In the genomic region with DNA sequence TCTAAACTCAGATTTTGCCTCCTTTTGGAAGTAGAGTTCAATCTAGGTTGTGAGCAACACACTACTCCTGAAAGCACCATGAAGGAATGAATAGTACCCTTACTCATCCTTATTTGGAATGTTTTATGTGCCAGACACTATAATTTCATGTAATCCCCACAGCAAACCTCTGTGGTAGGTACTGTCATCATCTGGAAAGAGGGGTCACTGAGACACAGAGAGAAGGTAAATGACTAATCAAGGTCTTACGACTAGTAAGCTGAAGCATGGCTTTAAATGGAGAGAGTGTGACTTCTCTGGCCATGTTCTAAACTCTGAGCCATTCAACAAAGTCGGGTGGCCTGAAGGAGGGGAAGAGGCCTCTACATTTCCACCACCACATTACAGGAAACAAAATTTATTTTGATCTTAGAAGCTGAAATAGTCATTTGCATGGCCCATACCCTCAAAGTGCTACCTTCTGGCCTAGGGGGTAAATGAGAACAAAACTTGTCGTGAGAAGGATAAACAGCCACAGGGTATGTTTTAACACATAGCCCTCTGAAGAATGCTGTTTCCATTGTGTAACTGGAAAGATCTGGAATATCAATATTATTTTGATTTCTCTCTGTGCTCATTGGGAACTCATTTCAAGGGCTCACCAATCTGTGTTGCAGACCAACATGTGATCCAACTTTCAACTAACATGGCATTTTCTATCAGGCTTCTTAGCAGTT, we compare ENCODE assay signal across 26 cellular contexts.
A peak's percentile ranks its signal among the peaks of the same experiment; 100 is the strongest.
DNase-seq lines count a peak whose midpoint lies in the region; ATAC-seq, FAIRE-seq and TF ChIP-seq lines count a peak whose summit lies in the region.
"Had no signal": no experiment of that assay in that cellular context is flagged by ENCODE, and none has a peak within 500 bp of the region (broad histone marks: within the 10 kb centered on the region; RNA-seq: fewer than 3 reads in every experiment).

No MANE protein-coding gene starts in this region.

- H4K20me1 ChIP-seq in GM12878 (ENCODE audit: control insufficient read depth, insufficient read depth), result no peaks in the 10 kb centered on the region
- H4K20me1 ChIP-seq: BLaER1 had no signal

- peaks cover 19% of the 10 kb centered on the region for H3K4me1 ChIP-seq in GM12878 (ENCODE audit: control insufficient read depth, insufficient read depth, low read length)
- H3K4me1 ChIP-seq: BLaER1 had no signal

- in situ Hi-C loops in GM12878 (cut with MboI), result no loop called here

- H3K9ac ChIP-seq in GM12878 (ENCODE audit: control insufficient read depth, insufficient read depth, low read length), result no peak overlapping the region
- H3K9ac ChIP-seq: BLaER1 had no signal

- no peak for ATAC-seq in GM12878
- no peak for ATAC-seq in HG02678 (IDR thresholded peaks at IDR 0.05; ENCODE audit: unreplicated experiment)
- ATAC-seq: stimulated activated memory B cell treated with anti-CD40 and anti-IgM and Interleukin-4, amounts not matched to agents 10 μg/mL and 1 μg/mL and 100 μg/mL, for 72 hours had no signal

- H3K4me3 ChIP-seq in GM12878, result no peak overlapping the region
- H3K4me3 ChIP-seq: BLaER1, transverse colon had no signal

- CTCF ChIA-PET in activated CD4-positive, alpha-beta memory T cell treated with anti-CD3 and anti-CD28 coated beads for 36 hours (lab: Charles Lee), result interaction anchor here (1.0 kb wide), 1 partner anchor 27 kb away, joined by 3 read pairs; no protein-coding TSS in a partner anchor
- CTCF ChIA-PET in activated CD4-positive, alpha-beta memory T cell treated with anti-CD3 and anti-CD28 coated beads, Interleukin-2, amount 10 ng/mL, durations not matched to agents 7 days and 5 days (lab: Charles Lee), result interaction anchor here (0.6 kb wide), 1 partner anchor 80 kb away, joined by 4 read pairs; no protein-coding TSS in a partner anchor
- CTCF ChIA-PET in GM12878 (lab: Yijun Ruan, JAX), result interaction anchor here (1.1 kb wide), 1 partner anchor 11 kb away, joined by 3 read pairs; no protein-coding TSS in a partner anchor

- peak overlapping the region; percentile 38; the same call in 1 of the 2 replicates for H3K4me2 ChIP-seq in GM12878 (ENCODE audit: control insufficient read depth, insufficient read depth)
- H3K4me2 ChIP-seq: BLaER1 had no signal

- H3K4me1 Mint-ChIP-seq in activated CD4-positive, alpha-beta memory T cell treated with anti-CD3 and anti-CD28 coated beads for 36 hours (ENCODE audit: low read depth), result peaks cover 52% of the 10 kb centered on the region
- H3K4me1 Mint-ChIP-seq in activated CD4-positive, alpha-beta memory T cell treated with anti-CD3 and anti-CD28 coated beads, Interleukin-2, amount 10 ng/mL, durations not matched to agents 7 days and 5 days, result peaks cover 14% of the 10 kb centered on the region
- peaks cover 78% of the 10 kb centered on the region for H3K4me1 Mint-ChIP-seq in HFFc6 (ENCODE audit: low read depth)

- BruUV-seq in GM12878 (replicated peaks; lab: Mats Ljungman, UMichigan), result no TSS peak

- no peak for TF ChIP-seq CTCF in HFFc6 (IDR thresholded peaks at IDR 0.05)
- no peak for TF ChIP-seq CTCF in GM12878 (IDR thresholded peaks at IDR 0.05 in 2 of 3, conservative IDR thresholded peaks at IDR 0.05 in 1 of 3; ENCODE audit: control insufficient read depth in 2 of 3, extremely low read depth in 1 of 3, insufficient read depth in 1 of 3, low read depth in 3 of 3, low read length in 3 of 3)

- H2AFZ ChIP-seq in GM12878 (ENCODE audit: control insufficient read depth, low read depth, low read length), result peak overlapping the region; percentile 71

- no peak overlapping the region for H3K4me3 Mint-ChIP-seq in activated CD4-positive, alpha-beta memory T cell treated with anti-CD3 and anti-CD28 coated beads for 36 hours
- H3K4me3 Mint-ChIP-seq in activated CD4-positive, alpha-beta memory T cell treated with anti-CD3 and anti-CD28 coated beads, Interleukin-2, amount 10 ng/mL, durations not matched to agents 7 days and 5 days, result no peak overlapping the region
- no peak overlapping the region for H3K4me3 Mint-ChIP-seq in HFFc6
- H3K4me3 Mint-ChIP-seq: IgD-negative memory B cell; neural crest cell; stimulated activated memory B cell treated with anti-CD40 and anti-IgM and Interleukin-4, amounts not matched to agents 10 μg/mL and 1 μg/mL and 100 μg/mL, for 72 hours had no signal

- DNase-seq in activated CD4-positive, alpha-beta memory T cell treated with anti-CD3 and anti-CD28 coated beads for 36 hours, result peak; percentile 24
- DNase-seq in activated CD4-positive, alpha-beta memory T cell treated with anti-CD3 and anti-CD28 coated beads, Interleukin-2, amount 10 ng/mL, durations not matched to agents 7 days and 5 days, result no peak
- DNase-seq in HFFc6, result peak; percentile 10
- no peak for DNase-seq in GM12878 (ENCODE audit: low read depth, low spot score)
- peak; percentile 75 for DNase-seq in renal cortical epithelial cell (ENCODE audit: low read depth)
- no peak for DNase-seq in posterior vena cava (ENCODE audit: low spot score)
- DNase-seq in NCI-H526 (lab: John Stamatoyannopoulos, UW), result no peak
- DNase-seq: activated gamma-delta T cell, cortex of kidney, GDM1, midbrain, MV-4-11, NCI-H2081, NCI-H510A, SHP77, T-helper 1 cell, transverse colon had no signal

- WGBS in GM12878 (ENCODE audit: insufficient coverage, insufficient replicate concordance, low lambda C conversion rate, missing lambda C conversion rate), result 56% methylated on average over 3 of the region's 3 CpGs

- no peaks in the 10 kb centered on the region for H3K27me3 Mint-ChIP-seq in activated CD4-positive, alpha-beta memory T cell treated with anti-CD3 and anti-CD28 coated beads for 36 hours
- no peaks in the 10 kb centered on the region for H3K27me3 Mint-ChIP-seq in activated CD4-positive, alpha-beta memory T cell treated with anti-CD3 and anti-CD28 coated beads, Interleukin-2, amount 10 ng/mL, durations not matched to agents 7 days and 5 days
- peaks cover 2% of the 10 kb centered on the region; the same call in 1 of the 2 replicates for H3K27me3 Mint-ChIP-seq in HFFc6 (ENCODE audit: insufficient read depth)
- H3K27me3 Mint-ChIP-seq: stimulated activated memory B cell treated with anti-CD40 and anti-IgM and Interleukin-4, amounts not matched to agents 10 μg/mL and 1 μg/mL and 100 μg/mL, for 72 hours had no signal

- peak overlapping the region; percentile 56 for H3K27ac Mint-ChIP-seq in activated CD4-positive, alpha-beta memory T cell treated with anti-CD3 and anti-CD28 coated beads for 36 hours
- H3K27ac Mint-ChIP-seq in activated CD4-positive, alpha-beta memory T cell treated with anti-CD3 and anti-CD28 coated beads, Interleukin-2, amount 10 ng/mL, durations not matched to agents 7 days and 5 days, result no peak overlapping the region
- peak overlapping the region; percentile 47; the same call in 1 of the 2 replicates for H3K27ac Mint-ChIP-seq in HFFc6
- H3K27ac Mint-ChIP-seq: IgD-negative memory B cell; stimulated activated memory B cell treated with anti-CD40 and anti-IgM and Interleukin-4, amounts not matched to agents 10 μg/mL and 1 μg/mL and 100 μg/mL, for 72 hours had no signal

- RAD21 ChIA-PET in GM12878 (lab: Charles Lee; ENCODE audit: unreplicated experiment), result interaction anchor here (0.6 to 1.1 kb wide), 3 partner anchors 19 to 253 kb away, joined by 3 to 4 read pairs (median 4); no protein-coding TSS in a partner anchor

- intact Hi-C loops in activated CD4-positive, alpha-beta memory T cell treated with anti-CD3 and anti-CD28 coated beads for 36 hours (cut with micrococcal nuclease), result loop anchor here (5.0 kb wide), 1 partner anchor 620 kb away; a partner anchor contains a TSS
- intact Hi-C loops in GM12878 (cut with micrococcal nuclease; ENCODE audit: unreplicated experiment), result no loop called here
- intact Hi-C loops in posterior vena cava (cut with DNase I), result no loop called here

- H3K79me2 ChIP-seq in GM12878 (ENCODE audit: control insufficient read depth, insufficient read depth, low read length), result no peaks in the 10 kb centered on the region

- H3K9me3 ChIP-seq in GM12878 (replicated peaks; ENCODE audit: control insufficient read depth, insufficient read depth, low read length), result no peaks in the 10 kb centered on the region; the same call in 2 of the 3 replicates
- H3K9me3 ChIP-seq: BLaER1, transverse colon had no signal

- SMC1A ChIA-PET in GM12878 (lab: Charles Lee; ENCODE audit: uncharacterized antibody, unreplicated experiment), result interaction anchor here (0.8 to 1.5 kb wide), 3 partner anchors 8 to 87 kb away, joined by 3 to 4 read pairs (median 4); no protein-coding TSS in a partner anchor

- H3K27me3 ChIP-seq in GM12878 (replicated peaks in 1 of 2; ENCODE audit: control insufficient read depth in 2 of 2, insufficient read depth in 2 of 2, low read length in 1 of 2), result no peaks in the 10 kb centered on the region
- H3K27me3 ChIP-seq: BLaER1, transverse colon had no signal

- no peaks in the 10 kb centered on the region for H3K36me3 Mint-ChIP-seq in activated CD4-positive, alpha-beta memory T cell treated with anti-CD3 and anti-CD28 coated beads for 36 hours
- no peaks in the 10 kb centered on the region for H3K36me3 Mint-ChIP-seq in activated CD4-positive, alpha-beta memory T cell treated with anti-CD3 and anti-CD28 coated beads, Interleukin-2, amount 10 ng/mL, durations not matched to agents 7 days and 5 days (ENCODE audit: low read depth)
- H3K36me3 Mint-ChIP-seq in HFFc6 (ENCODE audit: low read depth), result no peaks in the 10 kb centered on the region
- H3K36me3 Mint-ChIP-seq: stimulated activated memory B cell treated with anti-CD40 and anti-IgM and Interleukin-4, amounts not matched to agents 10 μg/mL and 1 μg/mL and 100 μg/mL, for 72 hours had no signal

- no peak for FAIRE-seq in GM12878 (lab: Jason Lieb, UNC)
- FAIRE-seq: A204.1, endothelial cell of umbilical vein, frontal cortex had no signal

- TF ChIP-seq POLR2A in GM12878 (IDR thresholded peaks at IDR 0.05; ENCODE audit: low read depth, low read length), result no peak

- no peaks in the 10 kb centered on the region for H3K36me3 ChIP-seq in GM12878 (ENCODE audit: control insufficient read depth in 2 of 2, insufficient read depth in 2 of 2, low read length in 1 of 2)
- H3K36me3 ChIP-seq: BLaER1, transverse colon had no signal

- TF ChIP-seq EP300 in GM12878 (IDR thresholded peaks at IDR 0.05; ENCODE audit: borderline replicate concordance in 1 of 2, control insufficient read depth in 1 of 2, low read depth in 2 of 2, low read length in 2 of 2), result no peak

- TF ChIP-seq RAD21 in GM12878 (IDR thresholded peaks at IDR 0.05; ENCODE audit: insufficient read depth, low read depth, low read length), result no peak

- H3K27ac ChIP-seq in GM12878 (ENCODE audit: control insufficient read depth, insufficient read depth), result no peak overlapping the region
- H3K27ac ChIP-seq: BLaER1, transverse colon, VCaP had no signal

- POLR2A ChIA-PET in activated CD4-positive, alpha-beta memory T cell treated with anti-CD3 and anti-CD28 coated beads for 36 hours (lab: Charles Lee), result interaction anchor here (0.9 to 2.0 kb wide), 2 partner anchors 24 to 42 kb away, joined by 3 to 8 read pairs; no protein-coding TSS in a partner anchor
- POLR2A ChIA-PET in activated CD4-positive, alpha-beta memory T cell treated with anti-CD3 and anti-CD28 coated beads, Interleukin-2, amount 10 ng/mL, durations not matched to agents 7 days and 5 days (lab: Charles Lee), result no interaction called here
- POLR2A ChIA-PET in GM12878 (lab: Charles Lee), result no interaction called here

- H3K9me3 Mint-ChIP-seq in activated CD4-positive, alpha-beta memory T cell treated with anti-CD3 and anti-CD28 coated beads for 36 hours, result no peaks in the 10 kb centered on the region
- H3K9me3 Mint-ChIP-seq in activated CD4-positive, alpha-beta memory T cell treated with anti-CD3 and anti-CD28 coated beads, Interleukin-2, amount 10 ng/mL, durations not matched to agents 7 days and 5 days, result no peaks in the 10 kb centered on the region
- H3K9me3 Mint-ChIP-seq in HFFc6, result no peaks in the 10 kb centered on the region
- H3K9me3 Mint-ChIP-seq: IgD-negative memory B cell; stimulated activated memory B cell treated with anti-CD40 and anti-IgM and Interleukin-4, amounts not matched to agents 10 μg/mL and 1 μg/mL and 100 μg/mL, for 72 hours had no signal

Comparison
In these comparisons a context has a peak if more than half of its experiments do, and no peak if none do; other contexts are left out.
1. DNase-seq: peak in activated CD4-positive, alpha-beta memory T cell treated with anti-CD3 and anti-CD28 coated beads for 36 hours (single experiment), HFFc6 (single experiment) and renal cortical epithelial cell (single experiment); none in activated CD4-positive, alpha-beta memory T cell treated with anti-CD3 and anti-CD28 coated beads, Interleukin-2, amount 10 ng/mL, durations not matched to agents 7 days and 5 days (single experiment), GM12878 (single experiment), posterior vena cava (single experiment) and NCI-H526 (0 of 2).